8 cellular contexts compared by ENCODE assay signal in the genomic region with DNA sequence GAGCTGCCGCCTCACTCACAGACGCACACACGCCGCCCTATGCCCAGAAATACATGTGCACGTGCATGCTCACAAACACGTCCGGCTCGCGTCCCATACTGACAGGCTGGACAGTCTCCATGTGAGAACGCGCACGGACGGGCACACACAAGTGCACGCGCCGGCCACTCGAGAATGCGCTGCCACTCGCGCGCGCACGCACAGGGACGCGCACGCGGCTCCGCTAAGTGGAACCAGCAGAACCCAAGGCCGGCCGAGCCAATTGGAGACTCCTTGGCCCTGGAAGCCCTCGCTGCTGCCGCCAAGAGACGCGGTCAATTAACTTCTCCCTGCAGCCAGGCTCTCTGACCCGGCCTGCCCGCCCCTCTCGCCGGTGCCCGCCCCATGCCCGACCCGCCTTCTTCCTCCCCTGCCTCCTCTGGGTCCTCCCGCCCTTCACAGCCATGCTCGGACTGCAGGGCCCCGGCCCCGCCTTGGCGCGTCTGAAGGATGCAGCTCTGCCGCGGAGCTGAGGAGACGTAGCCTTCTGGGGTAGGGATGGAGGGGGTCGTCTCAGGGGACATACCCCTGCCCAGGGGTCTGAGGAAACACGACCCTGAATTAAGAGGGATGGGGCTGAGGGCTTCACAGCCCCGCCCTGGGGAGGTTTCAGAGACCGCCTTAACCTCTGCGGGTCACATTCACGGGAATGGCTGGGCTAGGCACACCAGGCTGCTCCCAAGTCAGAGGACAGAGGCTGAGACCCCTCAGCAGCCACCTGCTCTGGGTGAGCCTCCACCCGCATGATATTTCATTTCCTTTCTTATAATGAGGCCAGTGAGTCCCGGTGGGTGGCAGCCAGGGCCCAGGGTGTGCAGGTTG. TPM values are rescaled to one million over a fixed set of nuclear protein-coding genes. Genes with fewer than 3 reads are reported as not detected.
DNase-seq lines count a peak whose midpoint lies in the region; ATAC-seq and TF ChIP-seq lines count a peak whose summit lies in the region.

No MANE protein-coding gene starts in this region.

- peak; percentile 31 for ATAC-seq in activated T-helper 17 cell treated with anti-CD3 and anti-CD28 coated beads, Interleukin-2, amount 50 U/mL, for 72 hours (replicated peaks)
- ATAC-seq in natural killer cell treated with Interleukin-12 subunit alpha and Interleukin-12 subunit beta and Interleukin-15 and Interleukin-18, amount 100 ng/mL, for 72 hours, result peak; percentile 61 to 67
- no peak for ATAC-seq in HG03571 (IDR thresholded peaks at IDR 0.05; ENCODE audit: unreplicated experiment)
- no peak for ATAC-seq in HG03378 (IDR thresholded peaks at IDR 0.05; ENCODE audit: unreplicated experiment)

- H3K79me2 ChIP-seq in Loucy (ENCODE audit: insufficient read depth, low read length), result no peaks in the 10 kb centered on the region

- TF ChIP-seq CTCF in Loucy (conservative IDR thresholded peaks at IDR 0.05; ENCODE audit: low read length), result no peak

- no peaks in the 10 kb centered on the region for H3K36me3 ChIP-seq in Loucy (ENCODE audit: insufficient read depth, low read length)

- no peaks in the 10 kb centered on the region for H4K20me1 ChIP-seq in Loucy (ENCODE audit: insufficient read depth, low read length, poor library complexity, severe bottlenecking)

- no peaks in the 10 kb centered on the region for H3K4me1 Mint-ChIP-seq in activated T-helper 17 cell treated with anti-CD3 and anti-CD28 coated beads, Interleukin-2, amount 50 U/mL, for 72 hours
- H3K4me1 Mint-ChIP-seq in natural killer cell treated with Interleukin-12 subunit alpha and Interleukin-12 subunit beta and Interleukin-15 and Interleukin-18, amount 100 ng/mL, for 72 hours (ENCODE audit: low read depth in 2 of 2), result peaks cover 12% of the 10 kb centered on the region in 2 donors

- no peaks in the 10 kb centered on the region for H3K9me3 Mint-ChIP-seq in activated T-helper 17 cell treated with anti-CD3 and anti-CD28 coated beads, Interleukin-2, amount 50 U/mL, for 72 hours
- no peaks in the 10 kb centered on the region for H3K9me3 Mint-ChIP-seq in natural killer cell treated with Interleukin-12 subunit alpha and Interleukin-12 subunit beta and Interleukin-15 and Interleukin-18, amount 100 ng/mL, for 72 hours

- DNase-seq in Daoy (ENCODE audit: low read depth) (peak; percentile 60), germinal center (ENCODE audit: low spot score) (peak; percentile 30), mesenteric fat pad (ENCODE audit: low spot score) (no peak)
- peak; percentile 59 for DNase-seq in natural killer cell treated with Interleukin-12 subunit alpha and Interleukin-12 subunit beta and Interleukin-15 and Interleukin-18, amount 100 ng/mL, for 72 hours (ENCODE audit: low spot score)

- H3K4me1 ChIP-seq in Loucy (ENCODE audit: insufficient read depth, low read length, poor library complexity, severe bottlenecking), result peaks cover 4% of the 10 kb centered on the region

- H3K27me3 Mint-ChIP-seq in activated T-helper 17 cell treated with anti-CD3 and anti-CD28 coated beads, Interleukin-2, amount 50 U/mL, for 72 hours, result peaks cover 21% of the 10 kb centered on the region
- peaks cover 11 to 20% of the 10 kb centered on the region in 2 donors for H3K27me3 Mint-ChIP-seq in natural killer cell treated with Interleukin-12 subunit alpha and Interleukin-12 subunit beta and Interleukin-15 and Interleukin-18, amount 100 ng/mL, for 72 hours

- H3K4me2 ChIP-seq in Loucy (ENCODE audit: low read depth, low read length, poor library complexity, severe bottlenecking), result peak overlapping the region; percentile 61

- no peak overlapping the region for H3K27ac Mint-ChIP-seq in activated T-helper 17 cell treated with anti-CD3 and anti-CD28 coated beads, Interleukin-2, amount 50 U/mL, for 72 hours
- H3K27ac Mint-ChIP-seq in natural killer cell treated with Interleukin-12 subunit alpha and Interleukin-12 subunit beta and Interleukin-15 and Interleukin-18, amount 100 ng/mL, for 72 hours, result no peak overlapping the region

- no peaks in the 10 kb centered on the region for H3K9me2 ChIP-seq in Loucy (replicated peaks; ENCODE audit: low read depth, low read length)

- no peaks in the 10 kb centered on the region for H3F3A ChIP-seq in Loucy (ENCODE audit: low read depth)

- peak overlapping the region; percentile 52 for H3K4me3 ChIP-seq in Loucy (ENCODE audit: low read length, poor library complexity, severe bottlenecking)

- H3K4me3 Mint-ChIP-seq in activated T-helper 17 cell treated with anti-CD3 and anti-CD28 coated beads, Interleukin-2, amount 50 U/mL, for 72 hours, result peak overlapping the region; percentile 0
- H3K4me3 Mint-ChIP-seq in natural killer cell treated with Interleukin-12 subunit alpha and Interleukin-12 subunit beta and Interleukin-15 and Interleukin-18, amount 100 ng/mL, for 72 hours, result peak overlapping the region; percentile 30

- H3K27me3 ChIP-seq in Loucy (ENCODE audit: insufficient read depth, low read length, poor library complexity, severe bottlenecking), result no peaks in the 10 kb centered on the region

- H2AFZ ChIP-seq in Loucy (ENCODE audit: low read length), result peak overlapping the region; percentile 71

- peak overlapping the region; percentile 38 for H3K9ac ChIP-seq in Loucy (ENCODE audit: low read depth, low read length, poor library complexity, severe bottlenecking)

- no peaks in the 10 kb centered on the region for H3K9me3 ChIP-seq in Loucy (ENCODE audit: insufficient read depth, low read depth, low read length)

- no peaks in the 10 kb centered on the region for H3K36me3 Mint-ChIP-seq in activated T-helper 17 cell treated with anti-CD3 and anti-CD28 coated beads, Interleukin-2, amount 50 U/mL, for 72 hours (ENCODE audit: low read depth)
- H3K36me3 Mint-ChIP-seq in natural killer cell treated with Interleukin-12 subunit alpha and Interleukin-12 subunit beta and Interleukin-15 and Interleukin-18, amount 100 ng/mL, for 72 hours, result no peaks in the 10 kb centered on the region

RNA-seq across cellular contexts. Expression of a gene that starts 15.0 kb away (rescaled TPM):
- not detected in 2 replicates for total RNA-seq in Daoy (2014; rRNA removed; shearing (Covaris generic))
- total RNA-seq in activated T-helper 17 cell treated with anti-CD3 and anti-CD28 coated beads, Interleukin-2, amount 50 U/mL, for 72 hours, result not detected
- not detected for total RNA-seq in natural killer cell treated with Interleukin-12 subunit alpha and Interleukin-12 subunit beta and Interleukin-15 and Interleukin-18, amount 100 ng/mL, for 72 hours
- total RNA-seq in mesenteric fat pad, result 16.3 TPM

RNA-seq across cellular contexts. Expression of a gene that starts 29.3 kb away (rescaled TPM):
- total RNA-seq in Daoy (2014; rRNA removed; shearing (Covaris generic)), result not detected in 2 replicates
- total RNA-seq in activated T-helper 17 cell treated with anti-CD3 and anti-CD28 coated beads, Interleukin-2, amount 50 U/mL, for 72 hours, result not detected
- not detected for total RNA-seq in natural killer cell treated with Interleukin-12 subunit alpha and Interleukin-12 subunit beta and Interleukin-15 and Interleukin-18, amount 100 ng/mL, for 72 hours
- total RNA-seq in mesenteric fat pad, result 2.6 TPM

Comparison
In these comparisons a context has a peak if more than half of its experiments do, and no peak if none do; other contexts are left out.
1. ATAC-seq: peak in activated T-helper 17 cell treated with anti-CD3 and anti-CD28 coated beads, Interleukin-2, amount 50 U/mL, for 72 hours (single experiment) and natural killer cell treated with Interleukin-12 subunit alpha and Interleukin-12 subunit beta and Interleukin-15 and Interleukin-18, amount 100 ng/mL, for 72 hours (2 of 2); none in HG03571 (single experiment) and HG03378 (single experiment).
2. RNA of a gene that starts 15.0 kb away (total RNA-seq): 16.3 TPM in mesenteric fat pad (single experiment); not detected in activated T-helper 17 cell treated with anti-CD3 and anti-CD28 coated beads, Interleukin-2, amount 50 U/mL, for 72 hours, not detected in Daoy and not detected in natural killer cell treated with Interleukin-12 subunit alpha and Interleukin-12 subunit beta and Interleukin-15 and Interleukin-18, amount 100 ng/mL, for 72 hours; every median in the first group is over 10 times any median in the second.